Comparison of ENCODE assay signal across 15 cellular contexts in genomic region chr5:138349842-138350635, GRCh38. TPM values are rescaled to one million over a fixed set of nuclear protein-coding genes. Genes with fewer than 3 reads are reported as not detected.
DNase-seq lines count a peak whose midpoint lies in the region; ATAC-seq and TF ChIP-seq lines count a peak whose summit lies in the region.
"Had no signal": no experiment of that assay in that cellular context is flagged by ENCODE, and none has a peak within 500 bp of the region (broad histone marks: within the 10 kb centered on the region; RNA-seq: fewer than 3 reads in every experiment).

No MANE protein-coding gene starts in this region.

- POLR2A ChIA-PET in activated CD4-positive, alpha-beta memory T cell treated with anti-CD3 and anti-CD28 coated beads for 36 hours (lab: Charles Lee) = interaction anchor here (8.9 kb wide), 1 partner anchor 11 kb away, joined by 105 read pairs; the partner anchor contains the start of gene FAM53C
- POLR2A ChIA-PET in activated CD4-positive, alpha-beta memory T cell treated with anti-CD3 and anti-CD28 coated beads, Interleukin-2, amount 10 ng/mL, durations not matched to agents 7 days and 5 days (lab: Charles Lee) = interaction anchor here (1.6 to 6.5 kb wide), 2 partner anchors 11 to 19 kb away, joined by 5 to 182 read pairs; partner anchors contain the start of genes CDC25C and FAM53C

- no peak for DNase-seq in activated CD4-positive, alpha-beta memory T cell treated with anti-CD3 and anti-CD28 coated beads for 36 hours
- DNase-seq in activated CD4-positive, alpha-beta memory T cell treated with anti-CD3 and anti-CD28 coated beads, Interleukin-2, amount 10 ng/mL, durations not matched to agents 7 days and 5 days = no peak
- no peak for DNase-seq in activated T-helper 1 cell treated with anti-CD3 and anti-CD28 coated beads, Interleukin-12 subunit alpha, Interleukin-12 subunit beta, Interleukin-2, Interleukin-4 antibody, amounts not matched to agents 30 ng/mL and 10 ng/mL and 1 ng/mL, durations not matched to agents 14 hours and 24 hours and 36 hours (ENCODE audit: low spot score)
- DNase-seq in foreskin keratinocyte = peak; percentile 84 to 91
- DNase-seq in smooth muscle cell (lab: John Stamatoyannopoulos, UW; ENCODE audit: unreplicated experiment) = no peak
- DNase-seq in stimulated activated CD4-positive, alpha-beta T cell treated with anti-CD3 and anti-CD28 coated beads, Interleukin-1b, Interleukin-23, amount 100 ng/mL, for 48 hours = no peak
- DNase-seq in caudate nucleus (lab: John Stamatoyannopoulos, UW) = no peak
- DNase-seq in globus pallidus (ENCODE audit: low spot score) = no peak
- DNase-seq: activated CD4-positive, alpha-beta T cell treated with anti-CD3 and anti-CD28 coated beads, Interleukin-2, amount 50 U/mL, for 4 hours; DMS153; effector memory CD8-positive, alpha-beta T cell; H7; NCI-H2081; transverse colon had no signal

- peaks cover 12% of the 10 kb centered on the region for H3K9me3 Mint-ChIP-seq in activated CD4-positive, alpha-beta memory T cell treated with anti-CD3 and anti-CD28 coated beads for 36 hours
- peaks cover 8% of the 10 kb centered on the region for H3K9me3 Mint-ChIP-seq in activated CD4-positive, alpha-beta memory T cell treated with anti-CD3 and anti-CD28 coated beads, Interleukin-2, amount 10 ng/mL, durations not matched to agents 7 days and 5 days
- peaks cover 7% of the 10 kb centered on the region for H3K9me3 Mint-ChIP-seq in activated T-helper 1 cell treated with anti-CD3 and anti-CD28 coated beads, Interleukin-12 subunit alpha, Interleukin-12 subunit beta, Interleukin-2, Interleukin-4 antibody, amounts not matched to agents 30 ng/mL and 10 ng/mL and 1 ng/mL, durations not matched to agents 14 hours and 24 hours and 36 hours

- peaks cover 34% of the 10 kb centered on the region for H3K36me3 Mint-ChIP-seq in activated CD4-positive, alpha-beta memory T cell treated with anti-CD3 and anti-CD28 coated beads for 36 hours
- peaks cover 54% of the 10 kb centered on the region for H3K36me3 Mint-ChIP-seq in activated CD4-positive, alpha-beta memory T cell treated with anti-CD3 and anti-CD28 coated beads, Interleukin-2, amount 10 ng/mL, durations not matched to agents 7 days and 5 days (ENCODE audit: low read depth)
- H3K36me3 Mint-ChIP-seq in activated T-helper 1 cell treated with anti-CD3 and anti-CD28 coated beads, Interleukin-12 subunit alpha, Interleukin-12 subunit beta, Interleukin-2, Interleukin-4 antibody, amounts not matched to agents 30 ng/mL and 10 ng/mL and 1 ng/mL, durations not matched to agents 14 hours and 24 hours and 36 hours (ENCODE audit: low read depth) = peaks cover 25% of the 10 kb centered on the region

- H3K4me1 ChIP-seq in foreskin keratinocyte (peaks cover 5% of the 10 kb centered on the region), smooth muscle cell (ENCODE audit: low read depth) (peaks cover 11% of the 10 kb centered on the region)

- peaks cover 15% of the 10 kb centered on the region for H3K79me2 ChIP-seq in smooth muscle cell (ENCODE audit: low read depth)

- ATAC-seq in foreskin keratinocyte = no peak
- ATAC-seq: A549; effector memory CD8-positive, alpha-beta T cell had no signal

- no peak overlapping the region for H3K4me3 Mint-ChIP-seq in activated CD4-positive, alpha-beta memory T cell treated with anti-CD3 and anti-CD28 coated beads for 36 hours
- H3K4me3 Mint-ChIP-seq in activated CD4-positive, alpha-beta memory T cell treated with anti-CD3 and anti-CD28 coated beads, Interleukin-2, amount 10 ng/mL, durations not matched to agents 7 days and 5 days = no peak overlapping the region
- peak overlapping the region; percentile 32 for H3K4me3 Mint-ChIP-seq in activated T-helper 1 cell treated with anti-CD3 and anti-CD28 coated beads, Interleukin-12 subunit alpha, Interleukin-12 subunit beta, Interleukin-2, Interleukin-4 antibody, amounts not matched to agents 30 ng/mL and 10 ng/mL and 1 ng/mL, durations not matched to agents 14 hours and 24 hours and 36 hours
- H3K4me3 Mint-ChIP-seq: effector memory CD8-positive, alpha-beta T cell had no signal

- no peaks in the 10 kb centered on the region for H3K27me3 Mint-ChIP-seq in activated CD4-positive, alpha-beta memory T cell treated with anti-CD3 and anti-CD28 coated beads for 36 hours
- H3K27me3 Mint-ChIP-seq in activated CD4-positive, alpha-beta memory T cell treated with anti-CD3 and anti-CD28 coated beads, Interleukin-2, amount 10 ng/mL, durations not matched to agents 7 days and 5 days = no peaks in the 10 kb centered on the region
- H3K27me3 Mint-ChIP-seq in activated T-helper 1 cell treated with anti-CD3 and anti-CD28 coated beads, Interleukin-12 subunit alpha, Interleukin-12 subunit beta, Interleukin-2, Interleukin-4 antibody, amounts not matched to agents 30 ng/mL and 10 ng/mL and 1 ng/mL, durations not matched to agents 14 hours and 24 hours and 36 hours (ENCODE audit: insufficient read depth) = peaks cover 3% of the 10 kb centered on the region
- H3K27me3 Mint-ChIP-seq: effector memory CD8-positive, alpha-beta T cell had no signal

- WGBS in smooth muscle cell (ENCODE audit: low lambda C conversion rate) = 100% methylated on average over 1 of the region's 1 CpG

- intact Hi-C loops in activated CD4-positive, alpha-beta memory T cell treated with anti-CD3 and anti-CD28 coated beads for 36 hours (cut with micrococcal nuclease) = loop anchor here (5.0 to 10.0 kb wide), 2 partner anchors 57 to 315 kb away; partner anchors contain the start of gene FAM13B
- intact Hi-C loops in activated T-helper 1 cell treated with anti-CD3 and anti-CD28 coated beads, Interleukin-12 subunit alpha, Interleukin-12 subunit beta, Interleukin-2, Interleukin-4 antibody, amounts not matched to agents 30 ng/mL and 10 ng/mL and 1 ng/mL, durations not matched to agents 14 hours and 24 hours and 36 hours (cut with micrococcal nuclease) = loop anchor here (5.0 to 10.0 kb wide), 3 partner anchors 318 to 1215 kb away; partner anchors contain the start of genes FAM13B, HNRNPA0 and UBE2D2

- H2AFZ ChIP-seq in smooth muscle cell (ENCODE audit: low read depth) = no peak overlapping the region

- peaks cover 15% of the 10 kb centered on the region for H3K4me1 Mint-ChIP-seq in activated CD4-positive, alpha-beta memory T cell treated with anti-CD3 and anti-CD28 coated beads for 36 hours (ENCODE audit: low read depth)
- peaks cover 29% of the 10 kb centered on the region for H3K4me1 Mint-ChIP-seq in activated CD4-positive, alpha-beta memory T cell treated with anti-CD3 and anti-CD28 coated beads, Interleukin-2, amount 10 ng/mL, durations not matched to agents 7 days and 5 days
- peaks cover 37% of the 10 kb centered on the region for H3K4me1 Mint-ChIP-seq in activated T-helper 1 cell treated with anti-CD3 and anti-CD28 coated beads, Interleukin-12 subunit alpha, Interleukin-12 subunit beta, Interleukin-2, Interleukin-4 antibody, amounts not matched to agents 30 ng/mL and 10 ng/mL and 1 ng/mL, durations not matched to agents 14 hours and 24 hours and 36 hours (ENCODE audit: low read depth)

- H4K20me1 ChIP-seq in smooth muscle cell (ENCODE audit: low read depth) = peaks cover 31% of the 10 kb centered on the region

- peak overlapping the region; percentile 33 for H3K27ac Mint-ChIP-seq in activated CD4-positive, alpha-beta memory T cell treated with anti-CD3 and anti-CD28 coated beads for 36 hours
- no peak overlapping the region for H3K27ac Mint-ChIP-seq in activated CD4-positive, alpha-beta memory T cell treated with anti-CD3 and anti-CD28 coated beads, Interleukin-2, amount 10 ng/mL, durations not matched to agents 7 days and 5 days
- peak overlapping the region; percentile 32 for H3K27ac Mint-ChIP-seq in activated T-helper 1 cell treated with anti-CD3 and anti-CD28 coated beads, Interleukin-12 subunit alpha, Interleukin-12 subunit beta, Interleukin-2, Interleukin-4 antibody, amounts not matched to agents 30 ng/mL and 10 ng/mL and 1 ng/mL, durations not matched to agents 14 hours and 24 hours and 36 hours

- H3K36me3 ChIP-seq in smooth muscle cell (ENCODE audit: low read depth) = no peaks in the 10 kb centered on the region

- no peaks in the 10 kb centered on the region for H3K27me3 ChIP-seq in foreskin keratinocyte
- no peaks in the 10 kb centered on the region for H3K27me3 ChIP-seq in smooth muscle cell (ENCODE audit: low read depth)
- H3K27me3 ChIP-seq: transverse colon had no signal

- TF ChIP-seq CTCF in foreskin keratinocyte (conservative IDR thresholded peaks at IDR 0.05) (no peak), smooth muscle cell (IDR thresholded peaks at IDR 0.05; ENCODE audit: borderline replicate concordance, insufficient read depth, poor library complexity, severe bottlenecking) (no peak)

- H3F3A ChIP-seq in smooth muscle cell (ENCODE audit: low read depth) = peaks cover 51% of the 10 kb centered on the region

- no peaks in the 10 kb centered on the region for H3K9me3 ChIP-seq in smooth muscle cell (replicated peaks; ENCODE audit: low read depth)
- H3K9me3 ChIP-seq: transverse colon had no signal

- CTCF ChIA-PET in activated CD4-positive, alpha-beta memory T cell treated with anti-CD3 and anti-CD28 coated beads for 36 hours (lab: Charles Lee) = interaction anchor here (0.6 to 5.8 kb wide), 4 partner anchors 12 to 199 kb away, joined by 3 to 113 read pairs (median 4); partner anchors contain the start of genes CDC25C and FAM53C
- CTCF ChIA-PET in activated CD4-positive, alpha-beta memory T cell treated with anti-CD3 and anti-CD28 coated beads, Interleukin-2, amount 10 ng/mL, durations not matched to agents 7 days and 5 days (lab: Charles Lee) = interaction anchor here (2.7 to 9.7 kb wide), 2 partner anchors 15 to 116 kb away, joined by 15 to 387 read pairs; partner anchors contain the start of genes CDC25C, EGR1 and FAM53C

- H3K4me3 ChIP-seq in smooth muscle cell = no peak overlapping the region
- H3K4me3 ChIP-seq: A549, transverse colon had no signal

- no peak overlapping the region for H3K9ac ChIP-seq in smooth muscle cell (ENCODE audit: low read depth)

- H3K4me2 ChIP-seq in smooth muscle cell = no peak overlapping the region
- H3K4me2 ChIP-seq: A549 had no signal

- no peak overlapping the region for H3K27ac ChIP-seq in foreskin keratinocyte
- H3K27ac ChIP-seq in smooth muscle cell (ENCODE audit: low read depth) = peak overlapping the region; percentile 31
- H3K27ac ChIP-seq in caudate nucleus (ENCODE audit: low read depth, low read length) = no peak overlapping the region
- H3K27ac ChIP-seq: A549, transverse colon had no signal

RNA-seq across cellular contexts. Expression of gene KDM3B, which starts 2.4 kb away (rescaled TPM):
- 10 to 100 TPM; 38.6 to 39.6 TPM for total RNA-seq in activated CD4-positive, alpha-beta memory T cell treated with anti-CD3 and anti-CD28 coated beads for 36 hours
- total RNA-seq in activated CD4-positive, alpha-beta memory T cell treated with anti-CD3 and anti-CD28 coated beads, Interleukin-2, amount 10 ng/mL, durations not matched to agents 7 days and 5 days = 10 to 100 TPM; 51.9 to 57.9 TPM
- total RNA-seq in activated T-helper 1 cell treated with anti-CD3 and anti-CD28 coated beads, Interleukin-12 subunit alpha, Interleukin-12 subunit beta, Interleukin-2, Interleukin-4 antibody, amounts not matched to agents 30 ng/mL and 10 ng/mL and 1 ng/mL, durations not matched to agents 14 hours and 24 hours and 36 hours = 55.0 and 59.3 TPM in 2 replicates
- 48.3 and 49.0 TPM in 2 replicates for total RNA-seq in foreskin keratinocyte
- 12.5 and 15.7 TPM in 2 replicates for polyA plus RNA-seq in foreskin keratinocyte
- total RNA-seq in smooth muscle cell = 43.1 and 54.3 TPM in 2 replicates
- 16.5 and 17.9 TPM in 2 replicates for polyA plus RNA-seq in smooth muscle cell

RNA-seq across cellular contexts. Expression of gene FAM53C, which starts 12.0 kb away (rescaled TPM):
- total RNA-seq in activated CD4-positive, alpha-beta memory T cell treated with anti-CD3 and anti-CD28 coated beads for 36 hours = 10 to 100 TPM; 17.2 to 19.2 TPM
- 10 to 100 TPM; 21.7 to 27.1 TPM for total RNA-seq in activated CD4-positive, alpha-beta memory T cell treated with anti-CD3 and anti-CD28 coated beads, Interleukin-2, amount 10 ng/mL, durations not matched to agents 7 days and 5 days
- total RNA-seq in activated T-helper 1 cell treated with anti-CD3 and anti-CD28 coated beads, Interleukin-12 subunit alpha, Interleukin-12 subunit beta, Interleukin-2, Interleukin-4 antibody, amounts not matched to agents 30 ng/mL and 10 ng/mL and 1 ng/mL, durations not matched to agents 14 hours and 24 hours and 36 hours = 27.0 and 29.2 TPM in 2 replicates
- total RNA-seq in foreskin keratinocyte (23.6 and 25.1 TPM in 2 replicates), smooth muscle cell (34.8 and 48.1 TPM in 2 replicates)
- polyA plus RNA-seq in foreskin keratinocyte (11.7 and 12.8 TPM in 2 replicates), smooth muscle cell (44.5 and 45.1 TPM in 2 replicates)

RNA-seq across cellular contexts. Expression of gene CDC25C, which starts 18.4 kb away (rescaled TPM):
- 10 to 100 TPM; 19.1 to 19.2 TPM for total RNA-seq in activated CD4-positive, alpha-beta memory T cell treated with anti-CD3 and anti-CD28 coated beads for 36 hours
- 10 to 100 TPM; 15.2 to 18.4 TPM for total RNA-seq in activated CD4-positive, alpha-beta memory T cell treated with anti-CD3 and anti-CD28 coated beads, Interleukin-2, amount 10 ng/mL, durations not matched to agents 7 days and 5 days
- total RNA-seq in activated T-helper 1 cell treated with anti-CD3 and anti-CD28 coated beads, Interleukin-12 subunit alpha, Interleukin-12 subunit beta, Interleukin-2, Interleukin-4 antibody, amounts not matched to agents 30 ng/mL and 10 ng/mL and 1 ng/mL, durations not matched to agents 14 hours and 24 hours and 36 hours = 5.3 and 5.6 TPM in 2 replicates
- total RNA-seq in foreskin keratinocyte (7.9 and 9.4 TPM in 2 replicates), smooth muscle cell (2.6 and 4.3 TPM in 2 replicates)
- polyA plus RNA-seq in foreskin keratinocyte (6.9 and 7.8 TPM in 2 replicates), smooth muscle cell (1.7 and 3.0 TPM in 2 replicates)

Comparison
In these comparisons a context has a peak if more than half of its experiments do, and no peak if none do; other contexts are left out.
1. DNase-seq: peak in foreskin keratinocyte (2 of 2); none in activated CD4-positive, alpha-beta memory T cell treated with anti-CD3 and anti-CD28 coated beads for 36 hours (single experiment), activated CD4-positive, alpha-beta memory T cell treated with anti-CD3 and anti-CD28 coated beads, Interleukin-2, amount 10 ng/mL, durations not matched to agents 7 days and 5 days (single experiment), activated T-helper 1 cell treated with anti-CD3 and anti-CD28 coated beads, Interleukin-12 subunit alpha, Interleukin-12 subunit beta, Interleukin-2, Interleukin-4 antibody, amounts not matched to agents 30 ng/mL and 10 ng/mL and 1 ng/mL, durations not matched to agents 14 hours and 24 hours and 36 hours (single experiment), smooth muscle cell (single experiment), stimulated activated CD4-positive, alpha-beta T cell treated with anti-CD3 and anti-CD28 coated beads, Interleukin-1b, Interleukin-23, amount 100 ng/mL, for 48 hours (single experiment), caudate nucleus (0 of 61) and globus pallidus (single experiment).